Comparison of ENCODE assay signal across 1 cellular context in genomic region chr7:99953649-99954048, GRCh38.
TF ChIP-seq lines count a peak whose summit lies in the region.

No MANE protein-coding gene starts in this region.

TF ChIP-seq in H1, 55 proteins besides CTCF, POLR2A, EP300 and RAD21 (continued from another document):
- TF ChIP-seq RXRA (IDR thresholded peaks at IDR 0.05; ENCODE audit: insufficient read depth, low read depth, low read length): no peak
- TF ChIP-seq HDAC2 (IDR thresholded peaks at IDR 0.05; ENCODE audit: borderline replicate concordance in 1 of 2, low read depth in 2 of 2, low read length in 2 of 2): no peak
- TF ChIP-seq ASH2L (IDR thresholded peaks at IDR 0.05; ENCODE audit: low read length): no peak
- no peak for TF ChIP-seq KDM5A (IDR thresholded peaks at IDR 0.05; ENCODE audit: low read length)
- no peak for TF ChIP-seq NANOG (IDR thresholded peaks at IDR 0.05; ENCODE audit: insufficient read depth, low read depth, low read length, poor library complexity, severe bottlenecking)
- TF ChIP-seq GTF2F1 (IDR thresholded peaks at IDR 0.05; ENCODE audit: borderline replicate concordance, low read depth, low read length): no peak
TF ChIP-seq in H1: peak in this region for 0.
